In genomic region chr3:53331871-53332270, GRCh38 we compare ENCODE assay signal across 23 cellular contexts. TPM values are rescaled to one million over a fixed set of nuclear protein-coding genes. Genes with fewer than 3 reads are reported as not detected.
DNase-seq lines count a peak whose midpoint lies in the region; ATAC-seq and TF ChIP-seq lines count a peak whose summit lies in the region.
"Had no signal": no experiment of that assay in that cellular context is flagged by ENCODE, and none has a peak within 500 bp of the region (broad histone marks: within the 10 kb centered on the region; RNA-seq: fewer than 3 reads in every experiment).

No MANE protein-coding gene starts in this region.

- no peak for TF ChIP-seq CTCF in cardiac muscle cell (IDR thresholded peaks at IDR 0.05; ENCODE audit: low read depth, low read length)
- no peak for TF ChIP-seq CTCF in epithelial cell of esophagus (IDR thresholded peaks at IDR 0.05; ENCODE audit: insufficient read depth, low read depth, low read length, missing control alignments)
- no peak for TF ChIP-seq CTCF in gastrocnemius medialis (IDR thresholded peaks at IDR 0.05 in 4 of 5, conservative IDR thresholded peaks at IDR 0.05 in 1 of 5)

- peak overlapping the region; percentile 43 for H3K4me3 ChIP-seq in cardiac muscle cell
- no peak overlapping the region for H3K4me3 ChIP-seq in right cardiac atrium (ENCODE audit: low read length)
- no peak overlapping the region for H3K4me3 ChIP-seq in epithelial cell of esophagus (ENCODE audit: low read length)
- H3K4me3 ChIP-seq in gastrocnemius medialis, result no peak overlapping the region
- H3K4me3 ChIP-seq: A549; BLaER1 treated with 17β-estradiol and CSF1 and Interleukin-3, amounts not matched to agents 10 nM and 100 nM; GM12878; GM23248 had no signal

- H3K4me3 Mint-ChIP-seq in stimulated activated naive CD8-positive, alpha-beta T cell treated with anti-CD3 and anti-CD28 coated beads, Interleukin-15, amount 100 ng/mL, for 72 hours, result no peak overlapping the region
- H3K4me3 Mint-ChIP-seq: CD14-positive monocyte; CD4-positive, alpha-beta T cell; CD8-positive, alpha-beta memory T cell; H9 had no signal

- H3K36me3 ChIP-seq in cardiac muscle cell, result peaks cover 19% of the 10 kb centered on the region
- H3K36me3 ChIP-seq in gastrocnemius medialis, result peaks cover 4 to 20% of the 10 kb centered on the region in 2 donors

- H3K9me3 ChIP-seq in cardiac muscle cell (ENCODE audit: low read depth) (no peaks in the 10 kb centered on the region), right cardiac atrium (ENCODE audit: control insufficient read depth, low read length) (no peaks in the 10 kb centered on the region), gastrocnemius medialis (no peaks in the 10 kb centered on the region)
- H3K9me3 ChIP-seq: A549, BE2C had no signal

- no peak overlapping the region for H3K27ac Mint-ChIP-seq in stimulated activated naive CD8-positive, alpha-beta T cell treated with anti-CD3 and anti-CD28 coated beads, Interleukin-15, amount 100 ng/mL, for 72 hours
- H3K27ac Mint-ChIP-seq: CD4-positive, alpha-beta T cell; CD8-positive, alpha-beta memory T cell; H9 had no signal

- H3K4me1 ChIP-seq in cardiac muscle cell (ENCODE audit: low read depth) (peaks cover 38% of the 10 kb centered on the region), right cardiac atrium (ENCODE audit: control insufficient read depth, insufficient read depth, low read length) (peaks cover 1% of the 10 kb centered on the region), gastrocnemius medialis (peaks cover 7 to 8% of the 10 kb centered on the region in 2 donors)
- H3K4me1 ChIP-seq: A549, BE2C had no signal

- 94% methylated on average over 1 of the region's 1 CpG for WGBS in right cardiac atrium

- in situ Hi-C loops in gastrocnemius medialis (cut with MboI; ENCODE audit: low sequenced_read_pairs in 4 of 4), result loop anchor here in 1 of 4 donors (25.0 kb wide), 1 partner anchor 555 kb away; the partner anchor contains the start of genes ACTR8 and SELENOK

- DNase-seq in cardiac muscle cell (ENCODE audit: low read depth in 1 of 2, low spot score in 1 of 2) (no peak), right cardiac atrium (no peak), epithelial cell of esophagus (ENCODE audit: low read depth) (peak; percentile 67), renal cortical epithelial cell (ENCODE audit: low read depth) (peak; percentile 15), gastrocnemius medialis (no peak)
- no peak for DNase-seq in stimulated activated naive CD8-positive, alpha-beta T cell treated with anti-CD3 and anti-CD28 coated beads, Interleukin-15, amount 100 ng/mL, for 72 hours
- DNase-seq: 8988T; ACHN; AML-193; BE2C; CD4-positive, alpha-beta T cell; CD8-positive, alpha-beta memory T cell; DMS 273 treated with DMSO at 0.1 percent for 48 hours; DMS79; EL; GDM1; GM23248; H9 had no signal

- H3K27me3 Mint-ChIP-seq in stimulated activated naive CD8-positive, alpha-beta T cell treated with anti-CD3 and anti-CD28 coated beads, Interleukin-15, amount 100 ng/mL, for 72 hours, result no peaks in the 10 kb centered on the region
- H3K27me3 Mint-ChIP-seq: CD4-positive, alpha-beta T cell; CD8-positive, alpha-beta memory T cell had no signal

- H3K27me3 ChIP-seq in cardiac muscle cell (no peaks in the 10 kb centered on the region), right cardiac atrium (ENCODE audit: control insufficient read depth, insufficient read depth) (no peaks in the 10 kb centered on the region), gastrocnemius medialis (no peaks in the 10 kb centered on the region)
- H3K27me3 ChIP-seq: BE2C; BLaER1 treated with 17β-estradiol and CSF1 and Interleukin-3, amounts not matched to agents 10 nM and 100 nM had no signal

- intact Hi-C loops in right cardiac atrium (cut with DNase I) (no loop called here), gastrocnemius medialis (cut with DNase I; ENCODE audit: low total_unique reads) (no loop called here)

- H3K27ac ChIP-seq in cardiac muscle cell (peak overlapping the region; percentile 83), right cardiac atrium (ENCODE audit: low read length) (no peak overlapping the region), gastrocnemius medialis (no peak overlapping the region)
- H3K27ac ChIP-seq: A549; BLaER1 treated with 17β-estradiol and CSF1 and Interleukin-3, amounts not matched to agents 10 nM and 100 nM; GM23248 had no signal

- peaks cover 16% of the 10 kb centered on the region for H3K4me1 Mint-ChIP-seq in stimulated activated naive CD8-positive, alpha-beta T cell treated with anti-CD3 and anti-CD28 coated beads, Interleukin-15, amount 100 ng/mL, for 72 hours
- H3K4me1 Mint-ChIP-seq: H9 had no signal

- no peak for TF ChIP-seq POLR2A in gastrocnemius medialis (IDR thresholded peaks at IDR 0.05)

- H3K9me3 Mint-ChIP-seq in stimulated activated naive CD8-positive, alpha-beta T cell treated with anti-CD3 and anti-CD28 coated beads, Interleukin-15, amount 100 ng/mL, for 72 hours, result no peaks in the 10 kb centered on the region
- H3K9me3 Mint-ChIP-seq: CD4-positive, alpha-beta T cell; CD8-positive, alpha-beta memory T cell had no signal

- ATAC-seq in right cardiac atrium, result no peak
- ATAC-seq in stimulated activated naive CD8-positive, alpha-beta T cell treated with anti-CD3 and anti-CD28 coated beads, Interleukin-15, amount 100 ng/mL, for 72 hours, result no peak
- ATAC-seq in gastrocnemius medialis, result no peak
- ATAC-seq: A549, GM12878, HCT116 had no signal

RNA-seq across cellular contexts. Expression of gene DCP1A, which starts 15.5 kb away (rescaled TPM):
- total RNA-seq in cardiac muscle cell, result 23.0 and 34.3 TPM in 2 replicates
- 67.0 and 107 TPM in 2 replicates for polyA plus RNA-seq in cardiac muscle cell
- 10 to 100 TPM; 21.6 to 28.7 (median 22.1) TPM for total RNA-seq in right cardiac atrium
- polyA plus RNA-seq in right cardiac atrium, result 6.0 TPM
- 13.0 and 17.3 TPM in 2 replicates for total RNA-seq in renal cortical epithelial cell
- total RNA-seq in gastrocnemius medialis, result 10 to 100 TPM; 10.9 to 18.4 (median 15.2) TPM

Comparison
In these comparisons a context has a peak if more than half of its experiments do, and no peak if none do; other contexts are left out.
1. DNase-seq: peak in epithelial cell of esophagus (single experiment) and renal cortical epithelial cell (single experiment); none in cardiac muscle cell (0 of 2), right cardiac atrium (0 of 3), stimulated activated naive CD8-positive, alpha-beta T cell treated with anti-CD3 and anti-CD28 coated beads, Interleukin-15, amount 100 ng/mL, for 72 hours (0 of 2) and gastrocnemius medialis (0 of 2).